ENCODE assay signal across 25 cellular contexts in the genomic region with DNA sequence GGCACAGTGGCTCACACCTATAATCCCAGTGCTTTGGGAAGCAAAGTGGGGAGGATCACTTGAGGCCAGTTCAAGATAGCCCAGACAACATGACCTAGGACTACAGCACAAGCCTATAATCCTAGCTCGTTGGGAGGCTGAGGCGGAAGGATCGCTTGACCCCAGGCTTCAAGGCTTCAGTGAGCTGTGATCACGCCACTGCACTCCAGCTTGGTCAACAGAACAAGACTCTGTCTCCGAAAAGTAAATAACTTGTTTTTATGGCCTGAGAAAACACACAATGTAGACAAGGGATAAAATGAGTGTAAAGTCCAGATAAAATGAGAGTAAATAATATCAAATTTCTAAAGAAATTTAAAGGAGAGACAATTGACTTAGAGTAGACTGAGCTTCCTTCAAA. TPM values are rescaled to one million over a fixed set of nuclear protein-coding genes. Genes with fewer than 3 reads are reported as not detected.
DNase-seq lines count a peak whose midpoint lies in the region; ATAC-seq, FAIRE-seq and TF ChIP-seq lines count a peak whose summit lies in the region.
"Had no signal": no experiment of that assay in that cellular context is flagged by ENCODE, and none has a peak within 500 bp of the region (broad histone marks: within the 10 kb centered on the region; RNA-seq: fewer than 3 reads in every experiment).

No MANE protein-coding gene starts in this region.

- H3K18ac ChIP-seq in mesenchymal stem cell (ENCODE audit: low read depth in 1 of 2, low read length in 2 of 2) (no peak overlapping the region), neuronal stem cell (ENCODE audit: low read length) (no peak overlapping the region)

- 88% methylated on average over 4 of the region's 5 CpGs for WGBS in mesenchymal stem cell
- no CpG with 5 or more reads among the region's 5 CpGs for WGBS in neuronal stem cell (ENCODE audit: extremely low coverage in 2 of 2, insufficient read length in 2 of 2, insufficient replicate concordance in 1 of 2), 2 donors

- H2BK12ac ChIP-seq in mesenchymal stem cell (ENCODE audit: low read length in 2 of 2) (no peak overlapping the region), neuronal stem cell (ENCODE audit: low read length) (no peak overlapping the region)

- H3K4me1 ChIP-seq in mesenchymal stem cell (ENCODE audit: control insufficient read depth, insufficient read depth, low read depth, low read length) (no peaks in the 10 kb centered on the region), neuronal stem cell (ENCODE audit: control insufficient read depth in 2 of 2, insufficient read depth in 1 of 2, low read depth in 1 of 2, low read length in 2 of 2) (peaks cover 0 to 1% of the 10 kb centered on the region in 2 donors)
- H3K4me1 ChIP-seq: BLaER1, Peyer's patch had no signal

- H3K4me2 ChIP-seq in mesenchymal stem cell (ENCODE audit: low read length, poor library complexity, severe bottlenecking), result no peak overlapping the region
- no peak overlapping the region for H3K4me2 ChIP-seq in neuronal stem cell (ENCODE audit: insufficient read depth, low read length, poor library complexity, severe bottlenecking)
- H3K4me2 ChIP-seq: BLaER1 had no signal

- FAIRE-seq in GM12892 (lab: Jason Lieb, UNC), result peak; percentile 64
- FAIRE-seq: GM12891, GM19239 had no signal

- DNase-seq in GM12892 (ENCODE audit: insufficient read length) (no peak), WERI-Rb-1 (peak; percentile 15), mesenchymal stem cell (no peak), neuronal stem cell (ENCODE audit: low spot score) (no peak), NCI-H82 (lab: John Stamatoyannopoulos, UW) (no peak)
- DNase-seq: CD4-positive, alpha-beta T cell; DMS79; EL; GDM1; H7; KG1; NCI-H1092; NCI-H1417 treated with DMSO at 0.1 percent for 48 hours; NCI-H1694 treated with DMSO at 0.1 percent for 48 hours; NCI-H2081; NCI-H2227 treated with DMSO at 0.1 percent for 48 hours; NCI-H526 treated with DMSO at 0.1 percent for 48 hours; Peyer's patch; SHP77 treated with DMSO at 0.1 percent for 48 hours had no signal

- no peak overlapping the region for H3K9ac ChIP-seq in mesenchymal stem cell (ENCODE audit: low read length)
- H3K9ac ChIP-seq in neuronal stem cell (ENCODE audit: low read depth, low read length, poor library complexity), result no peak overlapping the region
- H3K9ac ChIP-seq: BLaER1 had no signal

- H3K9me3 ChIP-seq in WERI-Rb-1 (ENCODE audit: severe bottlenecking) (no peaks in the 10 kb centered on the region), mesenchymal stem cell (ENCODE audit: control insufficient read depth, low read length) (no peaks in the 10 kb centered on the region), neuronal stem cell (replicated peaks in 1 of 2; ENCODE audit: control insufficient read depth in 2 of 2, insufficient read depth in 1 of 2, low read depth in 1 of 2, low read length in 2 of 2) (no peaks in the 10 kb centered on the region)
- H3K9me3 ChIP-seq: BLaER1, Peyer's patch had no signal

- H2AK5ac ChIP-seq in mesenchymal stem cell (ENCODE audit: low read length, severe bottlenecking) (peak overlapping the region; percentile 62), neuronal stem cell (ENCODE audit: low read depth, low read length) (no peak overlapping the region)

- H3K23ac ChIP-seq in mesenchymal stem cell (ENCODE audit: low read length in 2 of 2), result no peak overlapping the region
- no peak overlapping the region for H3K23ac ChIP-seq in neuronal stem cell (ENCODE audit: low read depth, low read length, poor library complexity)

- H3K27ac ChIP-seq in 22Rv1 (peak overlapping the region; percentile 80), WERI-Rb-1 (no peak overlapping the region), mesenchymal stem cell (ENCODE audit: low read length, poor library complexity, severe bottlenecking) (no peak overlapping the region), neuronal stem cell (replicated peaks; ENCODE audit: low read length) (no peak overlapping the region)
- H3K27ac ChIP-seq: BLaER1, Peyer's patch had no signal

- H3K4ac ChIP-seq in mesenchymal stem cell (ENCODE audit: low read depth in 1 of 2, low read length in 2 of 2) (no peak overlapping the region), neuronal stem cell (ENCODE audit: low read length) (no peak overlapping the region)

- no peaks in the 10 kb centered on the region for H3K36me3 ChIP-seq in WERI-Rb-1
- peaks cover 3 to 64% of the 10 kb centered on the region in 2 experiments for H3K36me3 ChIP-seq in mesenchymal stem cell (ENCODE audit: control insufficient read depth in 1 of 2, insufficient read depth in 2 of 2, low read depth in 1 of 2, low read length in 2 of 2)
- peaks cover 0 to 42% of the 10 kb centered on the region in 2 donors for H3K36me3 ChIP-seq in neuronal stem cell (replicated peaks in 1 of 2; ENCODE audit: control insufficient read depth in 2 of 2, insufficient read depth in 2 of 2, low read length in 2 of 2)

- no peak for TF ChIP-seq POLR2A in GM12892 (IDR thresholded peaks at IDR 0.05; ENCODE audit: low read depth, low read length)

- H2BK120ac ChIP-seq in mesenchymal stem cell (ENCODE audit: low read depth, low read length) (no peak overlapping the region), neuronal stem cell (ENCODE audit: low read depth, low read length) (no peak overlapping the region)

- no peak for ATAC-seq in GM21786 (IDR thresholded peaks at IDR 0.05; ENCODE audit: unreplicated experiment)
- no peak for ATAC-seq in GM19463 (IDR thresholded peaks at IDR 0.05; ENCODE audit: unreplicated experiment)

- H4K8ac ChIP-seq in mesenchymal stem cell (ENCODE audit: low read length), result no peak overlapping the region
- no peak overlapping the region for H4K8ac ChIP-seq in neuronal stem cell (ENCODE audit: low read depth, low read length)

- H3K14ac ChIP-seq in mesenchymal stem cell (ENCODE audit: low read length in 2 of 2) (no peak overlapping the region), neuronal stem cell (ENCODE audit: low read length) (no peak overlapping the region)

- H2AFZ ChIP-seq in mesenchymal stem cell (ENCODE audit: low read depth, low read length) (no peak overlapping the region), neuronal stem cell (ENCODE audit: low read length) (no peak overlapping the region)

- no peak overlapping the region for H3K4me3 ChIP-seq in WERI-Rb-1 (ENCODE audit: low read depth, low read length)
- no peak overlapping the region for H3K4me3 ChIP-seq in mesenchymal stem cell (ENCODE audit: insufficient read depth in 1 of 2, low read depth in 1 of 2, low read length in 2 of 2)
- no peak overlapping the region for H3K4me3 ChIP-seq in neuronal stem cell (ENCODE audit: low read length in 2 of 2)
- H3K4me3 ChIP-seq: BLaER1, Peyer's patch had no signal

- no peak for TF ChIP-seq CTCF in 22Rv1 (IDR thresholded peaks at IDR 0.05)
- no peak for TF ChIP-seq CTCF in WERI-Rb-1 (IDR thresholded peaks at IDR 0.05; ENCODE audit: low read depth, low read length)

- H2BK15ac ChIP-seq in mesenchymal stem cell (ENCODE audit: low read depth, poor library complexity, severe bottlenecking), result no peak overlapping the region
- no peak overlapping the region for H2BK15ac ChIP-seq in neuronal stem cell (ENCODE audit: low read length)

- H4K91ac ChIP-seq in mesenchymal stem cell (ENCODE audit: low read length) (no peak overlapping the region), neuronal stem cell (ENCODE audit: low read depth, low read length, poor library complexity) (no peak overlapping the region)

- H2BK5ac ChIP-seq in mesenchymal stem cell (ENCODE audit: low read depth, low read length, poor library complexity, severe bottlenecking), result no peak overlapping the region
- no peak overlapping the region for H2BK5ac ChIP-seq in neuronal stem cell (ENCODE audit: low read length)

- H3K79me1 ChIP-seq in mesenchymal stem cell (replicated peaks; ENCODE audit: low read length, poor library complexity, severe bottlenecking) (peaks cover 1% of the 10 kb centered on the region), neuronal stem cell (ENCODE audit: low read depth, low read length) (no peaks in the 10 kb centered on the region)

- H3K27me3 ChIP-seq in WERI-Rb-1 (ENCODE audit: insufficient read depth, low read depth, severe bottlenecking), result no peaks in the 10 kb centered on the region
- H3K27me3 ChIP-seq in mesenchymal stem cell (ENCODE audit: control insufficient read depth in 1 of 2, insufficient read depth in 1 of 2, low read length in 2 of 2), result no peaks in the 10 kb centered on the region
- no peaks in the 10 kb centered on the region for H3K27me3 ChIP-seq in neuronal stem cell (ENCODE audit: control insufficient read depth in 3 of 3, insufficient read depth in 3 of 3, low read depth in 1 of 3, low read length in 3 of 3)
- H3K27me3 ChIP-seq: BLaER1, Peyer's patch had no signal

RNA-seq across cellular contexts. Expression of a gene that starts 26.3 kb away (rescaled TPM):
- polyA plus RNA-seq in GM12892 (2012; ENCODE audit: missing spikeins), result 4.1 TPM
- 2.2 TPM for polyA plus RNA-seq in mesenchymal stem cell (2013, experiment 1 of 2)
- 2.2 TPM for polyA plus RNA-seq in mesenchymal stem cell (2013, experiment 2 of 2)
- 3.2 TPM for polyA plus RNA-seq in neuronal stem cell (2013, experiment 1 of 2)
- polyA plus RNA-seq in neuronal stem cell (2013, experiment 2 of 2), result 3.6 TPM

RNA-seq across cellular contexts. Expression of a gene that starts 26.3 kb away (rescaled TPM):
- 13.7 TPM for polyA plus RNA-seq in GM12892 (2012; ENCODE audit: missing spikeins)
- polyA plus RNA-seq in mesenchymal stem cell (2013, experiment 1 of 2), result 11.8 TPM
- 13.7 TPM for polyA plus RNA-seq in mesenchymal stem cell (2013, experiment 2 of 2)
- polyA plus RNA-seq in neuronal stem cell (2013, experiment 1 of 2), result 13.0 TPM
- 13.9 TPM for polyA plus RNA-seq in neuronal stem cell (2013, experiment 2 of 2)

RNA-seq across cellular contexts. Expression of a gene that starts 27.0 kb away (rescaled TPM):
- 3.0 TPM for polyA plus RNA-seq in GM12892 (2012; ENCODE audit: missing spikeins)
- polyA plus RNA-seq in mesenchymal stem cell (2013, experiment 1 of 2), result 5.7 TPM
- polyA plus RNA-seq in mesenchymal stem cell (2013, experiment 2 of 2), result 6.1 TPM
- polyA plus RNA-seq in neuronal stem cell (2013, experiment 1 of 2), result 6.4 TPM
- polyA plus RNA-seq in neuronal stem cell (2013, experiment 2 of 2), result 6.5 TPM
